ENCODE assay signal across 26 cellular contexts in the genomic region with DNA sequence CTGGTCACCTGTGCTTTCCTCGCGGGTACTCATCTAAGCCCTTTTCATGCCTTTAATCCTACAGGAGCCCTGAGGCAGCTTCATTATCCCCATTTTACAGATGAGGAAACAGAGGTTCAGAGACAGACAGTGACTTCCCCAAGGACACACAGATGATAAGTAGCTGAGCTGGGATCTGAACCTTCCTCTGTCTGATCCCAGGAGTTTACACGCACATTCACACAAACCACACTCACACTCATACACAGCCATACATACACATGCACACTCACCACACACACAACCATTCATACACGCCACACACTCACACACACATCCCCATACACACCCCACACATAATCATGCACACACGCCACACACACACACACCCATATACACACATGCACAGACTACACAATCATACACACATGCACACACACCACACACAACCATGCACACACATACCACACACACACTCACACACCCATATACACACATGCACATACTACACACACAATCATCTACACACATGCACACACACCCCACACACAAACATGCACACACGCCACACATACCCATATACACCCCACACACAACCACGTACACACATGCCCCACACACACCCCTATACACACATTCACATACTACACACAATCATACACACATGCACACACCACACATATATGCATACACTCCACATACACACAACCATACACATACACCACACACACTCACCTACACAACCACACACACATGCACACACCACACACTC. TPM values are rescaled to one million over a fixed set of nuclear protein-coding genes. Genes with fewer than 3 reads are reported as not detected.
DNase-seq lines count a peak whose midpoint lies in the region; ATAC-seq and TF ChIP-seq lines count a peak whose summit lies in the region.
"Had no signal": no experiment of that assay in that cellular context is flagged by ENCODE, and none has a peak within 500 bp of the region (broad histone marks: within the 10 kb centered on the region; RNA-seq: fewer than 3 reads in every experiment).

No MANE protein-coding gene starts in this region.

- no peak for ATAC-seq in lower lobe of right lung
- ATAC-seq: A549; activated CD8-positive, alpha-beta T cell treated with anti-CD3 and anti-CD28 coated beads for 36 hours; activated T-cell treated with anti-CD3 and anti-CD28 coated beads, Interleukin-2, amount 50 U/mL, for 4 hours; effector memory CD8-positive, alpha-beta T cell; heart left ventricle; left ventricle myocardium superior had no signal

- DNase-seq in AG09309 (ENCODE audit: low read depth) (no peak), lower lobe of right lung (no peak), GM13977 (ENCODE audit: low spot score) (no peak), NCI-H2107 treated with DMSO at 0.1 percent for 48 hours (lab: John Stamatoyannopoulos, UW; ENCODE audit: unreplicated experiment) (no peak), NCI-H446 treated with DMSO at 0.1 percent for 48 hours (lab: John Stamatoyannopoulos, UW) (no peak)
- DNase-seq: activated CD8-positive, alpha-beta T cell treated with anti-CD3 and anti-CD28 coated beads for 36 hours; activated naive CD4-positive, alpha-beta T cell treated with anti-CD3 and anti-CD28 coated beads, Interleukin-2, amount 10 ng/mL, durations not matched to agents 7 days and 5 days; activated T-cell treated with anti-CD3 and anti-CD28 coated beads, Interleukin-2, amount 50 U/mL, for 4 hours; aorta; effector memory CD8-positive, alpha-beta T cell; esophagus squamous epithelium; GDM1; heart left ventricle; immature natural killer cell; left ventricle myocardium superior; NCI-H1436 treated with DMSO at 0.1 percent for 48 hours; NCI-H748 treated with DMSO at 0.1 percent for 48 hours; OCI-M1; SHP77 treated with DMSO at 0.1 percent for 48 hours; stimulated activated CD4-positive, alpha-beta T cell treated with anti-CD3 and anti-CD28 coated beads, Interleukin-12 subunit alpha, Interleukin-12 subunit beta, amount 100 ng/mL, for 4 hours; substantia nigra had no signal

- H3K9me3 ChIP-seq in lower lobe of right lung, result no peaks in the 10 kb centered on the region
- H3K9me3 ChIP-seq: A549, esophagus squamous epithelium, HAP-1, heart left ventricle had no signal

- H3K36me3 ChIP-seq in lower lobe of right lung, result no peaks in the 10 kb centered on the region
- H3K36me3 ChIP-seq: esophagus squamous epithelium, HAP-1, heart left ventricle had no signal

- H3K27ac ChIP-seq in lower lobe of right lung, result no peak overlapping the region
- H3K27ac ChIP-seq: A549, heart left ventricle, VCaP had no signal

- no peaks in the 10 kb centered on the region for H3K4me1 ChIP-seq in lower lobe of right lung
- H3K4me1 ChIP-seq: A549, HAP-1, heart left ventricle had no signal

- TF ChIP-seq CTCF in AG09309 (IDR thresholded peaks at IDR 0.05; ENCODE audit: control insufficient read depth, insufficient read depth, low read depth, low read length, missing control alignments), result no peak
- TF ChIP-seq CTCF in WI38 (IDR thresholded peaks at IDR 0.05; ENCODE audit: low read depth, low read length), result no peak
- TF ChIP-seq CTCF in lower lobe of right lung (IDR thresholded peaks at IDR 0.05), result no peak
- TF ChIP-seq CTCF in GM13977 (IDR thresholded peaks at IDR 0.05; ENCODE audit: extremely low read depth, insufficient read depth, missing control alignments), result no peak

- H3K27me3 ChIP-seq in lower lobe of right lung (ENCODE audit: low read depth), result no peaks in the 10 kb centered on the region
- H3K27me3 ChIP-seq: esophagus squamous epithelium, heart left ventricle had no signal

- H3K4me3 ChIP-seq in AG09309 (ENCODE audit: control insufficient read depth, low read depth, low read length) (peak overlapping the region; percentile 83), WI38 (ENCODE audit: low read depth, low read length) (peak overlapping the region; percentile 71), lower lobe of right lung (peak overlapping the region; percentile 31)
- H3K4me3 ChIP-seq: A549, HAP-1 had no signal

- in situ Hi-C loops in GM13977 (cut with MboI; ENCODE audit: low pct_unique_long_range_greater_than_20kb, low sequenced_read_pairs, unreplicated experiment), result no loop called here

- intact Hi-C loops in lower lobe of right lung (cut with DNase I), result no loop called here

RNA-seq across cellular contexts. Expression of a gene that starts 2.7 kb away (rescaled TPM):
- total RNA-seq in lower lobe of right lung, result 13.4 TPM
- total RNA-seq: activated CD8-positive, alpha-beta T cell treated with anti-CD3 and anti-CD28 coated beads for 36 hours; pulmonary artery endothelial cell had no signal

RNA-seq across cellular contexts. Expression of a gene that starts 32.7 kb away (rescaled TPM):
- 133 TPM for total RNA-seq in lower lobe of right lung

RNA-seq across cellular contexts. Expression of a gene that starts 34.2 kb away (rescaled TPM):
- total RNA-seq in lower lobe of right lung, result 42.8 TPM

RNA-seq across cellular contexts. Expression of a gene that starts 38.6 kb away (rescaled TPM):
- total RNA-seq in lower lobe of right lung, result 59.9 TPM

Comparison
In these comparisons a context has a peak if more than half of its experiments do, and no peak if none do; other contexts are left out.
1. H3K4me3 ChIP-seq: peak in every context shown above with its lines; median percentile 83 in AG09309; 71 in WI38; 31 in lower lobe of right lung.